Comparison of ENCODE assay signal across 18 cellular contexts in the genomic region with DNA sequence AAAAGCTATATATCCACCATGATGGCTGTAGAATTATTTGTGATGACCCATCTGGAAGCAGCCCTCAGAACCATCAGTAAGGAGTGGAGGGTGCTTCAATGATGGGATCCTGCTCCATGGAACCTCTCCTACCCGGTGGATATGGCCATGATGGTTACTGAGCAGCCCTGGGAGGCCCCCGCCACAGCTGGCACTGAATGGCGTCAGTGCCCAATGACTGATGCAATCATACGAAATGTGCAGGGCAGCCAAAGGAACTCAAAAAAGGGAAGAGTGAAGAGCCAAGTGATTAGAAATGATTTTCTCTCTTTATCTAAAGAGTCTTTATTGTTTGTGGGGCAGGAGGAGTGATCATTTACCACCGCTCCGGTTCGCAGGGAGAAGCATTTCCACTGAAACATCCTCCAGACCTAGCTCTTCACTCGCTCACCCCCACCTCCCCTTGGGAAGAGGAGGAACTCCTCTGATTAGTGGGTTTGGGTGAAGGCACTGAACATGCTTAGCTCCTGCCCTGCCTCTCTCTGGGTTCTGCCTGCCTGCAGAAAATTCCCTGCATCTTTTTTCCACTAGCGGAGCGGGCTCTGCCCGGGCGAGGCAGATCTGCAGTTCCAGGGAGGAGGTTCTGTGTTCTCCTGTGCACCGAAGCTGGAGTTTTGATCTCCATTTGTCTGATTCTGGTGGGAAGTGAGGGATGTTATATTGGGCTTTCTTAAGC.
"Had no signal": no experiment of that assay in that cellular context is flagged by ENCODE, and none has a peak within 500 bp of the region (broad histone marks: within the 10 kb centered on the region; RNA-seq: fewer than 3 reads in every experiment).

No MANE protein-coding gene starts in this region.

- FAIRE-seq: bronchial epithelial cell, frontal cortex had no signal

- H3K9me3 ChIP-seq: ascending aorta, heart left ventricle, mucosa of descending colon, tibial artery, uterus had no signal

- H3K27me3 ChIP-seq: ascending aorta, uterus had no signal

- H3K4me1 ChIP-seq: ascending aorta, heart left ventricle, tibial artery, uterus had no signal

- H3K4me3 ChIP-seq: ascending aorta, heart left ventricle, mucosa of descending colon, skin epidermis, tibial artery, uterus had no signal

- H3K36me3 ChIP-seq: ascending aorta, heart left ventricle, tibial artery, uterus had no signal

- DNase-seq: activated CD4-positive, alpha-beta T cell treated with anti-CD3 and anti-CD28 coated beads, Interleukin-2, amount 50 U/mL, for 48 hours; activated naive CD4-positive, alpha-beta T cell treated with anti-CD3 and anti-CD28 coated beads, Interleukin-2, amount 10 ng/mL, durations not matched to agents 7 days and 5 days; effector memory CD8-positive, alpha-beta T cell; heart left ventricle; left colon; mucosa of descending colon; naive thymus-derived CD4-positive, alpha-beta T cell; stimulated activated CD4-positive, alpha-beta T cell treated with anti-CD3 and anti-CD28 coated beads, Interleukin-15, amount 100 ng/mL, for 24 hours; stimulated activated CD4-positive, alpha-beta T cell treated with anti-CD3 and anti-CD28 coated beads, Interleukin-4, amount 100 ng/mL, for 24 hours; stimulated activated naive CD4-positive, alpha-beta T cell; tibial artery; uterus had no signal

- H3K27ac ChIP-seq: ascending aorta, epithelial cell of prostate, heart left ventricle, skin epidermis, tibial artery, uterus, VCaP had no signal
